ENCODE assay signal across 8 cellular contexts in the genomic region with DNA sequence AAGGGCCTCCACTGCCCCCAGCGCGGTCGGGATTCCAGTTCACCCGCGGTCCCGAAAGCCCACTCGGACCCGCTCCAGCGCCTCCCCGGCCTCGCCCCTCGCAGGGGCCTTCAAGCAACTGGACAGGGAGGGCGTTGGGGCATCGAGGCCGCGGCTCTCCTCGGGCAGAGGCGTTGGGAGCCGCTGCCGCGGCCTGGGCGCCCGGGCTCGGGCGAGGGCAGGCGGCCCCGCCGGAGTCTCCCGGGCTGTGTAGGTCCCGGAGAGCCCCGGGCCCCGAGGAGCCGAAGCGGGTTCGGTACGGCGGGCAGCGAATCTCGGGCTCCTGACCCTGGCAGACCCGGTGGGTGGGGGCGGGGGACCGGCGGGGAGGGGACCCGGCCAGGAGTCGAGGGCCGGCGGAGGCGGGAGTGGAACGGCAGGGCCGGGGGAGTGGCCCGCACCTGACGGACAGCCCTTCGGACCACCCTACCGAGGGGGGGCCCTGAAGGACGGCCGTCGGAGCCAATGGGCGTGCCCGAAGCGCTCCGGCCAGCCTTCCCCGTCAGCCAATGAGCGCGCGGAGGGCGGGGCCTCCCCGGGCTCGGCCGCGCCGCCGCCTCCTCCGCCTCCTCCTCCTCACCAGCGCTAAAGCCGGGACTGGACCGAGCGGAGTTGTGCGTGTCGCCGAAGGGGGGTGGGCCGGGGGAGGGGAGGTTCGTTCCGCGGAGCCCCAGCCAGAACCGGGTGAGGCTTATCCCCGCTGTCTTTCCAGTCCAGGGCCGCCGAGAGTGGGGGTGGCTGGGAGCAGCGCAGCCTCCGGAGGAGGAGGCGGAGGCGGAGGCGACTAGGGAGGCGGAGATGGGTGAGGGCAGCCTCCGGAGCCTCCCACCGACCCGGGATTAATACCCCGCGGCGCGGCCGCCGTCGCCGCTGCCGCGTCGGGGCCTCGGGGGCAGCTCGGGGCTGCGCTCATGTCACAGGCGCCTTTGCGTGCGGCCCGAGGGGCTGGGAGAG. TPM values are rescaled to one million over a fixed set of nuclear protein-coding genes. Genes with fewer than 3 reads are reported as not detected.
DNase-seq lines count a peak whose midpoint lies in the region; ATAC-seq and TF ChIP-seq lines count a peak whose summit lies in the region.

A gene (plus strand): TSS at position 609 of the 993 bp plus-strand sequence. CDS start 34,346 bp downstream, outside the sequence.

- H3K4me3 ChIP-seq in OCI-LY1 (ENCODE audit: low read depth, low read length, poor library complexity, severe bottlenecking), result peak within 1 kb of the TSS; percentile 95
- peak within 1 kb of the TSS; percentile 91 for H3K4me3 ChIP-seq in mesodermal cell (ENCODE audit: extremely low read depth, insufficient read depth, low read length, poor library complexity, severe bottlenecking)

- peaks cover 29% of the 10 kb centered on the region for H3K4me1 ChIP-seq in OCI-LY1 (ENCODE audit: insufficient read depth, low read length, severe bottlenecking)
- H3K4me1 ChIP-seq in mesodermal cell (ENCODE audit: control insufficient read depth, insufficient read depth, low read length, poor library complexity, severe bottlenecking), result peaks cover 8% of the 10 kb centered on the region

- H3K9me2 ChIP-seq in OCI-LY1 (ENCODE audit: low read depth, low read length), result no peaks in the 10 kb centered on the region

- peaks cover 28% of the 10 kb centered on the region for H3K79me2 ChIP-seq in OCI-LY1 (ENCODE audit: insufficient read depth, low read length)

- H3K9me3 ChIP-seq in OCI-LY1 (ENCODE audit: low read length) (no peaks in the 10 kb centered on the region), mesodermal cell (ENCODE audit: control insufficient read depth, low read length) (no peaks in the 10 kb centered on the region)

- H4K20me1 ChIP-seq in OCI-LY1 (ENCODE audit: insufficient read depth, low read length), result no peaks in the 10 kb centered on the region

- peak within 1 kb of the TSS; percentile 96 for H3K9ac ChIP-seq in OCI-LY1 (ENCODE audit: low read length)

- H3K36me3 ChIP-seq in OCI-LY1 (ENCODE audit: insufficient read depth, low read length), result peaks cover 26% of the 10 kb centered on the region
- H3K36me3 ChIP-seq in mesodermal cell (ENCODE audit: control insufficient read depth, insufficient read depth, low read length), result peaks cover 25% of the 10 kb centered on the region

- in situ Hi-C loops in endometrial microvascular endothelial cells (cut with HindIII; ENCODE audit: inconsistent ontology term, low pct_unique_long_range_greater_than_20kb, low sequenced_read_pairs), result loop anchor here (25.0 kb wide), 1 partner anchor 96 kb away; a partner anchor contains a TSS

- H3K4me2 ChIP-seq in OCI-LY1 (ENCODE audit: low read length), result peak within 1 kb of the TSS; percentile 94

- H2AFZ ChIP-seq in OCI-LY1 (ENCODE audit: low read length), result no peak within 1 kb of the TSS

- no peak for TF ChIP-seq CTCF in OCI-LY1 (IDR thresholded peaks at IDR 0.05; ENCODE audit: low read length)

- no peaks in the 10 kb centered on the region for H3K27me3 ChIP-seq in OCI-LY1 (ENCODE audit: insufficient read depth, low read length)

- DNase-seq in D341Med (ENCODE audit: low spot score) (peak; percentile 99), HuH-7 (ENCODE audit: low spot score) (peak; percentile 97)
- DNase-seq in activated CD8-positive, alpha-beta memory T cell treated with anti-CD3 and anti-CD28 coated beads, Interleukin-2, amount 50 U/mL, for 4 hours, result peak; percentile 98
- DNase-seq in stimulated activated CD8-positive, alpha-beta memory T cell treated with anti-CD3 and anti-CD28 coated beads, Interleukin-15, amount 100 ng/mL, for 24 hours (ENCODE audit: low read depth), result peak; percentile 96

- H3F3A ChIP-seq in OCI-LY1 (ENCODE audit: insufficient read depth, low read length), result no peaks in the 10 kb centered on the region

- peak; percentile 73 for ATAC-seq in GM21526 (IDR thresholded peaks at IDR 0.05; ENCODE audit: low FRiP score, unreplicated experiment)

- H3K27ac ChIP-seq in OCI-LY1 (ENCODE audit: low read depth, low read length, poor library complexity, severe bottlenecking) (peak within 1 kb of the TSS; percentile 88), mesodermal cell (ENCODE audit: low read depth, low read length, severe bottlenecking) (peak within 1 kb of the TSS; percentile 97)

- WGBS in mesodermal cell (ENCODE audit: insufficient coverage in 2 of 2), 2 experiments, result 0 to 1% methylated on average over 51 to 67 of the region's 115 CpGs

RNA-seq across cellular contexts. Expression of the gene that starts here (rescaled TPM):
- 28.2 TPM for total RNA-seq in endometrial microvascular endothelial cells (ENCODE audit: inconsistent ontology term)
- polyA plus RNA-seq in mesodermal cell (2013, experiment 1 of 2), result 71.8 TPM
- polyA plus RNA-seq in mesodermal cell (2013, experiment 2 of 2), result 76.5 TPM

Comparison
In these comparisons a context has a peak if more than half of its experiments do, and no peak if none do; other contexts are left out.
1. Peak in every context shown above with its lines: DNase-seq, ATAC-seq, H3K4me3 ChIP-seq and H3K27ac ChIP-seq.